10 cellular contexts compared by ENCODE assay signal in the genomic region with DNA sequence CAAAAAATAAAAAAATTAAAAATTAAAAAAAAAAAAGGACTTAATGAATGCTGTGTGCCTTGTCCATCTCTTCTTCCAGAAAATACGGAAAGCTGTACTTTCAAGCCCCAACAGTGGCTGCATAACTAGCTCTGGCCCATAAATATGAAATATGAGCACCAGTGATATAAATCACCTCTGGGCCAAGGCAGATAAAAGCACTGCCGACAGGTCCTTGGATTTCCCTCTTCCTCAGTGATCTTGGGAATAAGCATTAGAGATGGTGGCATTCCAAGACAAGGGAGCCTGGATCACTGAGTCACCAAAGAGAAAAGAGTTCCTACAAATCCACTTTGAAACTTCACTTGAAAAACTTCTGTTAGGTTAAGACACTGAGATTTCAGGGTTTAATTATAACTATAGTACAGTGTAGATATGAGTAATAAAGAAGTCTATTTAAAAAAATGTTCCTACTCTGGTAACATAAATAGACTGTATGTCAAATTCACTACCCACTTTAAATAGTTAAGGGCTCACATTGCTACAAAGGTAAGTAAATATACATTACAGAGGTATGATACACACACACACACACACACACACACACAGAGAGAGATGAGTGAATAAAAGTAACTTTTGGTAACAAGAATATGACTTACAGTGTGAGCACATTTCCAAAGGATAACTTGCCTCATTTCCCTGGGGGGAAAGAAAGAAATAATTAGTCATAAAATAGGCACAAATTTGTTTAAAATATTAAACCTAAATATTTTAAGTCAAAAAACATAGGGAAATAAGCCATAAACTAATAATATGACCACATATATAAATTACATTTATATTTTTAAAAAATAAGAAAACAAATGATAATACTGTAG. TPM values are rescaled to one million over a fixed set of nuclear protein-coding genes. Genes with fewer than 3 reads are reported as not detected.
DNase-seq lines count a peak whose midpoint lies in the region; ATAC-seq and TF ChIP-seq lines count a peak whose summit lies in the region.
"Had no signal": no experiment of that assay in that cellular context is flagged by ENCODE, and none has a peak within 500 bp of the region (broad histone marks: within the 10 kb centered on the region; RNA-seq: fewer than 3 reads in every experiment).

No MANE protein-coding gene starts in this region.

- intact Hi-C loops in psoas muscle (cut with DNase I), result no loop called here

- H3K27ac ChIP-seq in psoas muscle, result peak overlapping the region; percentile 30
- H3K27ac ChIP-seq: hepatocyte had no signal

- in situ Hi-C loops in GM13977 (cut with MboI; ENCODE audit: low pct_unique_long_range_greater_than_20kb, low sequenced_read_pairs, unreplicated experiment), result no loop called here

- H3K27me3 ChIP-seq in psoas muscle (ENCODE audit: insufficient read depth in 3 of 3, low read length in 2 of 3), result no peaks in the 10 kb centered on the region
- H3K27me3 ChIP-seq: hepatocyte had no signal

- WGBS in psoas muscle, 3 donors, result 9 to 24% (median 20%) methylated on average over 2 of the region's 2 CpGs

- ATAC-seq in GM18511 (IDR thresholded peaks at IDR 0.05; ENCODE audit: unreplicated experiment) (peak; percentile 43), HG02885 (IDR thresholded peaks at IDR 0.05; ENCODE audit: poor library complexity, unreplicated experiment) (peak; percentile 65), psoas muscle (peak in 3 of 4 donors; percentile 60 to 76 (median 72)), GM19328 (IDR thresholded peaks at IDR 0.05; ENCODE audit: unreplicated experiment) (no peak)

- DNase-seq in amniotic epithelial cell (ENCODE audit: low read depth), result peak; percentile 55
- no peak for DNase-seq in psoas muscle
- DNase-seq in activated effector memory CD4-positive, alpha-beta T cell treated with anti-CD3 and anti-CD28 coated beads, Interleukin-2, amount 50 U/mL, for 16 hours, result no peak
- no peak for DNase-seq in GM13977 (ENCODE audit: low spot score)
- DNase-seq: endodermal cell, mammary epithelial cell had no signal

- H3K4me1 ChIP-seq in psoas muscle, result peaks cover 72% of the 10 kb centered on the region

- H3K4me3 ChIP-seq in psoas muscle, result no peak overlapping the region
- H3K4me3 ChIP-seq: hepatocyte had no signal

- H3K9me3 ChIP-seq in psoas muscle, result no peaks in the 10 kb centered on the region

- TF ChIP-seq CTCF in psoas muscle (IDR thresholded peaks at IDR 0.05), result no peak
- TF ChIP-seq CTCF in GM13977 (IDR thresholded peaks at IDR 0.05; ENCODE audit: extremely low read depth, insufficient read depth, missing control alignments), result no peak

- no peaks in the 10 kb centered on the region for H3K36me3 ChIP-seq in psoas muscle (ENCODE audit: insufficient read depth in 1 of 2, low read depth in 1 of 2)

RNA-seq across cellular contexts. Expression of a gene that starts 35.6 kb away (rescaled TPM):
- 10 to 100 TPM; 45.7 to 69.4 (median 52.5) TPM for total RNA-seq in psoas muscle
- 10 to 100 TPM; 19.2 to 45.6 (median 26.0) TPM for polyA plus RNA-seq in psoas muscle

RNA-seq across cellular contexts. Expression of a gene that starts 59.0 kb away (rescaled TPM):
- 10 to 100 TPM; 13.0 to 26.2 (median 24.6) TPM for total RNA-seq in psoas muscle
- polyA plus RNA-seq in psoas muscle, result 10 to 100 TPM; 22.4 to 50.8 (median 46.2) TPM
